8 cellular contexts compared by ENCODE assay signal in genomic region chr12:643478-644292, GRCh38.
DNase-seq lines count a peak whose midpoint lies in the region; ATAC-seq and TF ChIP-seq lines count a peak whose summit lies in the region.

No MANE protein-coding gene starts in this region.

- ATAC-seq in DND-41 (ENCODE audit: insufficient read depth, low read depth) (no peak), HG02970 (IDR thresholded peaks at IDR 0.05; ENCODE audit: low FRiP score, unreplicated experiment) (peak; percentile 11), HG02884 (IDR thresholded peaks at IDR 0.05; ENCODE audit: unreplicated experiment) (no peak)

- no peak for DNase-seq in DND-41
- DNase-seq in iPS DF 6.9 (ENCODE audit: low read depth, low spot score) = no peak
- DNase-seq in NCI-H2227 treated with DMSO at 0.1 percent for 48 hours (lab: John Stamatoyannopoulos, UW) = no peak
- no peak for DNase-seq in GM13976 (ENCODE audit: low spot score)

- H3K27ac ChIP-seq in DND-41 (ENCODE audit: low read length) (peak overlapping the region; percentile 88), iPS DF 6.9 (ENCODE audit: low read length) (no peak overlapping the region)

- TF ChIP-seq CTCF in DND-41 (IDR thresholded peaks at IDR 0.05; ENCODE audit: borderline replicate concordance, extremely low read depth, low read length, poor library complexity, severe bottlenecking) (no peak), GM13976 (IDR thresholded peaks at IDR 0.05; ENCODE audit: borderline replicate concordance, control extremely low read depth, extremely low read depth, insufficient read depth, missing control alignments) (no peak)

- H3K4me3 ChIP-seq in DND-41 (ENCODE audit: low read depth in 1 of 2, low read length in 2 of 2) = peak overlapping the region; percentile 25 to 67; a peak in 3 of 4 replicates
- H3K4me3 ChIP-seq in iPS DF 6.9 (ENCODE audit: low read length) = peak overlapping the region; percentile 45; the same call in 1 of the 2 replicates

- WGBS in iPS DF 6.9 (ENCODE audit: insufficient coverage, insufficient read length) = no CpG with 5 or more reads among the region's 32 CpGs

- no peaks in the 10 kb centered on the region for H3K27me3 Mint-ChIP-seq in activated naive CD4-positive, alpha-beta T cell treated with anti-CD3 and anti-CD28 coated beads, Interleukin-2, amount 50 U/mL, for 24 hours
- H3K27me3 Mint-ChIP-seq in stimulated activated naive CD8-positive, alpha-beta T cell treated with anti-CD3 and anti-CD28 coated beads, Interleukin-15, Interleukin-2, amounts not matched to agents 100 ng/mL and 50 ng/mL, for 24 hours = no peaks in the 10 kb centered on the region

- peak overlapping the region; percentile 95 for H3K27ac Mint-ChIP-seq in activated naive CD4-positive, alpha-beta T cell treated with anti-CD3 and anti-CD28 coated beads, Interleukin-2, amount 50 U/mL, for 24 hours
- peak overlapping the region; percentile 94 for H3K27ac Mint-ChIP-seq in stimulated activated naive CD8-positive, alpha-beta T cell treated with anti-CD3 and anti-CD28 coated beads, Interleukin-15, Interleukin-2, amounts not matched to agents 100 ng/mL and 50 ng/mL, for 24 hours

- peak overlapping the region; percentile 94 for H3K4me2 ChIP-seq in DND-41 (ENCODE audit: insufficient read depth, low read length)

- H3K4me1 ChIP-seq in DND-41 (ENCODE audit: insufficient read depth, low read length) = peaks cover 22% of the 10 kb centered on the region
- H3K4me1 ChIP-seq in iPS DF 6.9 (ENCODE audit: control insufficient read depth, insufficient read depth, low read length) = no peaks in the 10 kb centered on the region

- H3K9me3 Mint-ChIP-seq in activated naive CD4-positive, alpha-beta T cell treated with anti-CD3 and anti-CD28 coated beads, Interleukin-2, amount 50 U/mL, for 24 hours = no peaks in the 10 kb centered on the region
- no peaks in the 10 kb centered on the region for H3K9me3 Mint-ChIP-seq in stimulated activated naive CD8-positive, alpha-beta T cell treated with anti-CD3 and anti-CD28 coated beads, Interleukin-15, Interleukin-2, amounts not matched to agents 100 ng/mL and 50 ng/mL, for 24 hours

- H3K79me2 ChIP-seq in DND-41 (ENCODE audit: insufficient read depth, low read length) = no peaks in the 10 kb centered on the region

- H4K20me1 ChIP-seq in DND-41 (ENCODE audit: insufficient read depth, low read length) = no peaks in the 10 kb centered on the region

- H2AFZ ChIP-seq in DND-41 (ENCODE audit: low read depth, low read length) = peak overlapping the region; percentile 92

- H3K9me3 ChIP-seq in DND-41 (ENCODE audit: insufficient read depth, low read length, severe bottlenecking) (no peaks in the 10 kb centered on the region), iPS DF 6.9 (ENCODE audit: control insufficient read depth, insufficient read depth, low read length) (no peaks in the 10 kb centered on the region)

- no peaks in the 10 kb centered on the region for H3K27me3 ChIP-seq in DND-41 (ENCODE audit: insufficient read depth, low read length, poor library complexity)
- H3K27me3 ChIP-seq in iPS DF 6.9 (ENCODE audit: control insufficient read depth, insufficient read depth, low read length) = no peaks in the 10 kb centered on the region

- H3K36me3 ChIP-seq in DND-41 (ENCODE audit: insufficient read depth, low read length) = no peaks in the 10 kb centered on the region
- H3K36me3 ChIP-seq in iPS DF 6.9 (ENCODE audit: control insufficient read depth, insufficient read depth, low read length) = no peaks in the 10 kb centered on the region

- H3K9ac ChIP-seq in DND-41 (ENCODE audit: low read depth, low read length) = peak overlapping the region; percentile 86

- in situ Hi-C loops in GM13976 (cut with MboI; ENCODE audit: low sequenced_read_pairs, unreplicated experiment) = no loop called here

- H3K4me1 Mint-ChIP-seq in activated naive CD4-positive, alpha-beta T cell treated with anti-CD3 and anti-CD28 coated beads, Interleukin-2, amount 50 U/mL, for 24 hours = peaks cover 59% of the 10 kb centered on the region
- H3K4me1 Mint-ChIP-seq in stimulated activated naive CD8-positive, alpha-beta T cell treated with anti-CD3 and anti-CD28 coated beads, Interleukin-15, Interleukin-2, amounts not matched to agents 100 ng/mL and 50 ng/mL, for 24 hours (ENCODE audit: low read depth) = peaks cover 63% of the 10 kb centered on the region

- peaks cover 6% of the 10 kb centered on the region for H3K36me3 Mint-ChIP-seq in activated naive CD4-positive, alpha-beta T cell treated with anti-CD3 and anti-CD28 coated beads, Interleukin-2, amount 50 U/mL, for 24 hours
- peaks cover 11% of the 10 kb centered on the region for H3K36me3 Mint-ChIP-seq in stimulated activated naive CD8-positive, alpha-beta T cell treated with anti-CD3 and anti-CD28 coated beads, Interleukin-15, Interleukin-2, amounts not matched to agents 100 ng/mL and 50 ng/mL, for 24 hours (ENCODE audit: low read depth)

- peak overlapping the region; percentile 89 for H3K4me3 Mint-ChIP-seq in activated naive CD4-positive, alpha-beta T cell treated with anti-CD3 and anti-CD28 coated beads, Interleukin-2, amount 50 U/mL, for 24 hours
- peak overlapping the region; percentile 87 for H3K4me3 Mint-ChIP-seq in stimulated activated naive CD8-positive, alpha-beta T cell treated with anti-CD3 and anti-CD28 coated beads, Interleukin-15, Interleukin-2, amounts not matched to agents 100 ng/mL and 50 ng/mL, for 24 hours
